ENCODE assay signal across 26 cellular contexts in genomic region chr5:34652466-34652865, GRCh38. TPM values are rescaled to one million over a fixed set of nuclear protein-coding genes. Genes with fewer than 3 reads are reported as not detected.
"Had no signal": no experiment of that assay in that cellular context is flagged by ENCODE, and none has a peak within 500 bp of the region (broad histone marks: within the 10 kb centered on the region; RNA-seq: fewer than 3 reads in every experiment).

No MANE protein-coding gene starts in this region.

- H3K9me3 ChIP-seq: breast epithelium, colonic mucosa, heart right ventricle, pancreas, psoas muscle, right atrium auricular region, transverse colon had no signal

- ATAC-seq: activated CD4-positive, alpha-beta T cell treated with anti-CD3 and anti-CD28 coated beads for 36 hours; activated CD8-positive, alpha-beta memory T cell treated with anti-CD3 and anti-CD28 coated beads, Interleukin-2, amount 10 ng/mL, durations not matched to agents 7 days and 5 days; activated CD8-positive, alpha-beta T cell treated with anti-CD3 and anti-CD28 coated beads, Interleukin-2, amount 10 ng/mL, durations not matched to agents 7 days and 5 days; activated naive CD8-positive, alpha-beta T cell treated with anti-CD3 and anti-CD28 coated beads, Interleukin-2, amount 50 U/mL, for 24 hours; heart right ventricle; left ventricle myocardium superior; pancreas; psoas muscle had no signal

- H3K4me3 Mint-ChIP-seq: activated B cell treated with CpG ODN at 0.5 μM for 24 hours; activated CD4-positive, alpha-beta T cell treated with anti-CD3 and anti-CD28 coated beads for 36 hours; activated CD8-positive, alpha-beta memory T cell treated with anti-CD3 and anti-CD28 coated beads, Interleukin-2, amount 10 ng/mL, durations not matched to agents 7 days and 5 days; activated CD8-positive, alpha-beta T cell treated with anti-CD3 and anti-CD28 coated beads, Interleukin-2, amount 10 ng/mL, durations not matched to agents 7 days and 5 days; activated naive CD4-positive, alpha-beta T cell treated with anti-CD3 and anti-CD28 coated beads, Interleukin-2, amount 50 U/mL, for 24 hours; activated naive CD8-positive, alpha-beta T cell treated with anti-CD3 and anti-CD28 coated beads, Interleukin-2, amount 50 U/mL, for 24 hours; nephron; T-helper 2 cell treated with Interferon-gamma antibody and Interleukin-4, amounts not matched to agents 5 μg/mL and 100 μg/mL, for 36 hours had no signal

- H3K9me3 Mint-ChIP-seq: activated B cell treated with CpG ODN at 0.5 μM for 24 hours; activated naive CD4-positive, alpha-beta T cell treated with anti-CD3 and anti-CD28 coated beads, Interleukin-2, amount 50 U/mL, for 24 hours; activated naive CD8-positive, alpha-beta T cell treated with anti-CD3 and anti-CD28 coated beads, Interleukin-2, amount 50 U/mL, for 24 hours; activated T-helper 2 cell treated with anti-CD3 and anti-CD28 coated beads, Interferon-gamma antibody, Interleukin-2, Interleukin-4, amounts not matched to agents 10 μg/mL and 5 μg/mL and 100 μg/mL, durations not matched to agents 14 hours and 24 hours and 36 hours; T-helper 2 cell treated with Interferon-gamma antibody and Interleukin-4, amounts not matched to agents 5 μg/mL and 100 μg/mL, for 36 hours had no signal

- H3K27me3 ChIP-seq: breast epithelium, colonic mucosa, dorsolateral prefrontal cortex, pancreas, right atrium auricular region, transverse colon had no signal

- H3K36me3 ChIP-seq: breast epithelium, colonic mucosa, heart right ventricle, pancreas, right atrium auricular region, spleen, transverse colon had no signal

- H3K27ac ChIP-seq: breast epithelium, colonic mucosa, dorsolateral prefrontal cortex, heart right ventricle, pancreas, psoas muscle, right atrium auricular region, spleen, transverse colon had no signal

- H3K4me1 ChIP-seq: breast epithelium, pancreas had no signal

- H3K36me3 Mint-ChIP-seq: activated CD8-positive, alpha-beta memory T cell treated with anti-CD3 and anti-CD28 coated beads, Interleukin-2, amount 10 ng/mL, durations not matched to agents 7 days and 5 days; activated naive CD4-positive, alpha-beta T cell treated with anti-CD3 and anti-CD28 coated beads, Interleukin-2, amount 50 U/mL, for 24 hours had no signal

- DNase-seq: activated B cell treated with CpG ODN at 0.5 μM for 24 hours; activated CD4-positive, alpha-beta T cell treated with anti-CD3 and anti-CD28 coated beads for 36 hours; activated CD8-positive, alpha-beta memory T cell treated with anti-CD3 and anti-CD28 coated beads, Interleukin-2, amount 10 ng/mL, durations not matched to agents 7 days and 5 days; activated CD8-positive, alpha-beta T cell treated with anti-CD3 and anti-CD28 coated beads, Interleukin-2, amount 10 ng/mL, durations not matched to agents 7 days and 5 days; activated naive CD8-positive, alpha-beta T cell treated with anti-CD3 and anti-CD28 coated beads, Interleukin-2, amount 50 U/mL, for 24 hours; activated T-cell treated with anti-CD3 and anti-CD28 coated beads, Interleukin-2, amount 50 U/mL, for 48 hours; central memory CD4-positive, alpha-beta T cell; colonic mucosa; dorsolateral prefrontal cortex; effector memory CD4-positive, alpha-beta T cell; erythroblast; heart right ventricle; left ventricle myocardium superior; pancreas; psoas muscle; spleen; stimulated activated CD4-positive, alpha-beta T cell treated with anti-CD3 and anti-CD28 coated beads, Interleukin-2, amount 100 ng/mL, for 48 hours; stimulated activated naive CD4-positive, alpha-beta T cell treated with Interleukin-2 at 50 U/mL for 16 hours; T-helper 1 cell; transverse colon had no signal

- H3K4me3 ChIP-seq: breast epithelium, colonic mucosa, dorsolateral prefrontal cortex, heart right ventricle, pancreas, psoas muscle, right atrium auricular region, spleen, transverse colon had no signal

- H3K27ac Mint-ChIP-seq: activated B cell treated with CpG ODN at 0.5 μM for 24 hours; activated CD4-positive, alpha-beta T cell treated with anti-CD3 and anti-CD28 coated beads for 36 hours; activated CD8-positive, alpha-beta memory T cell treated with anti-CD3 and anti-CD28 coated beads, Interleukin-2, amount 10 ng/mL, durations not matched to agents 7 days and 5 days; activated CD8-positive, alpha-beta T cell treated with anti-CD3 and anti-CD28 coated beads, Interleukin-2, amount 10 ng/mL, durations not matched to agents 7 days and 5 days; activated naive CD4-positive, alpha-beta T cell treated with anti-CD3 and anti-CD28 coated beads, Interleukin-2, amount 50 U/mL, for 24 hours; activated naive CD8-positive, alpha-beta T cell treated with anti-CD3 and anti-CD28 coated beads, Interleukin-2, amount 50 U/mL, for 24 hours; activated T-helper 2 cell treated with anti-CD3 and anti-CD28 coated beads, Interferon-gamma antibody, Interleukin-2, Interleukin-4, amounts not matched to agents 10 μg/mL and 5 μg/mL and 100 μg/mL, durations not matched to agents 14 hours and 24 hours and 36 hours; T-helper 2 cell treated with Interferon-gamma antibody and Interleukin-4, amounts not matched to agents 5 μg/mL and 100 μg/mL, for 36 hours had no signal

RNA-seq across cellular contexts. Expression of gene RAI14, which starts 3.7 kb away (rescaled TPM):
- total RNA-seq: activated CD8-positive, alpha-beta T cell treated with anti-CD3 and anti-CD28 coated beads, Interleukin-2, amount 10 ng/mL, durations not matched to agents 7 days and 5 days had no signal
